ENCODE assay signal across 18 cellular contexts in the genomic region with DNA sequence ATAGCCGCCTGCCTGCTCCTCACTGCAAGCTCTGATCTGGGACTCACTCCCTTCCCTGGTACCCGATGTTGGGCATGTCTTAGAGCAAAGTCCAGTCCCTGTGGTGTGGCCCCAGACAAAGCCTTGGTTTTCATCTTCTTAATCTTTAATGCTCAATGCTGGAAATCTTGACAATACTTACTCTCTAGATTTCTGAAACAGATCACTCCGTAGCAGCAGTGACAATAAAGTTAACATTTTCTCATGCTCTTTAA.
DNase-seq lines count a peak whose midpoint lies in the region; ATAC-seq and TF ChIP-seq lines count a peak whose summit lies in the region.
"Had no signal": no experiment of that assay in that cellular context is flagged by ENCODE, and none has a peak within 500 bp of the region (broad histone marks: within the 10 kb centered on the region; RNA-seq: fewer than 3 reads in every experiment).

No MANE protein-coding gene starts in this region.

- no peak for TF ChIP-seq CTCF in DND-41 (IDR thresholded peaks at IDR 0.05; ENCODE audit: borderline replicate concordance, extremely low read depth, low read length, poor library complexity, severe bottlenecking)

- H4K20me1 ChIP-seq in DND-41 (ENCODE audit: insufficient read depth, low read length): no peaks in the 10 kb centered on the region
- H4K20me1 ChIP-seq: BLaER1 treated with 17β-estradiol and CSF1 and Interleukin-3, amounts not matched to agents 10 nM and 100 nM had no signal

- DNase-seq in activated CD8-positive, alpha-beta memory T cell treated with anti-CD3 and anti-CD28 coated beads, Interleukin-2, amount 10 ng/mL, durations not matched to agents 7 days and 5 days: peak; percentile 3
- no peak for DNase-seq in activated CD8-positive, alpha-beta memory T cell treated with anti-CD3 and anti-CD28 coated beads, Interleukin-2, amount 50 U/mL, for 48 hours
- DNase-seq in DND-41 (no peak), ecto neural progenitor cell (ENCODE audit: low spot score) (peak; percentile 17), SW480 (ENCODE audit: low spot score) (no peak), Ammon's horn (ENCODE audit: low spot score) (no peak)
- DNase-seq: BE2C; CD4-positive, alpha-beta T cell; CD8-positive, alpha-beta memory T cell; DMS 273 treated with DMSO at 0.1 percent for 48 hours; DMS79; GF-D8; H9 had no signal

- no peak overlapping the region for H3K4me2 ChIP-seq in DND-41 (ENCODE audit: insufficient read depth, low read length)
- H3K4me2 ChIP-seq: GM23338 had no signal

- no peak overlapping the region for H2AFZ ChIP-seq in DND-41 (ENCODE audit: low read depth, low read length)
- H2AFZ ChIP-seq: GM23338 had no signal

- no peaks in the 10 kb centered on the region for H3K27me3 ChIP-seq in DND-41 (ENCODE audit: insufficient read depth, low read length, poor library complexity)
- H3K27me3 ChIP-seq: BE2C; BLaER1 treated with 17β-estradiol and CSF1 and Interleukin-3, amounts not matched to agents 10 nM and 100 nM had no signal

- no peak overlapping the region for H3K4me3 ChIP-seq in DND-41 (ENCODE audit: low read depth in 1 of 2, low read length in 2 of 2)
- H3K4me3 ChIP-seq: BLaER1 treated with 17β-estradiol and CSF1 and Interleukin-3, amounts not matched to agents 10 nM and 100 nM; GM23338 had no signal

- H3K36me3 ChIP-seq in DND-41 (ENCODE audit: insufficient read depth, low read length): no peaks in the 10 kb centered on the region
- H3K36me3 ChIP-seq: BE2C; BLaER1 treated with 17β-estradiol and CSF1 and Interleukin-3, amounts not matched to agents 10 nM and 100 nM had no signal

- no peak for ATAC-seq in activated CD8-positive, alpha-beta memory T cell treated with anti-CD3 and anti-CD28 coated beads, Interleukin-2, amount 10 ng/mL, durations not matched to agents 7 days and 5 days
- no peak for ATAC-seq in DND-41 (ENCODE audit: insufficient read depth, low read depth)
- ATAC-seq: GM23338, HCT116 had no signal

- peak overlapping the region; percentile 79 for H3K27ac ChIP-seq in DND-41 (ENCODE audit: low read length)
- H3K27ac ChIP-seq: 22Rv1; BLaER1 treated with 17β-estradiol and CSF1 and Interleukin-3, amounts not matched to agents 10 nM and 100 nM had no signal

- H3K36me3 Mint-ChIP-seq in activated CD8-positive, alpha-beta memory T cell treated with anti-CD3 and anti-CD28 coated beads, Interleukin-2, amount 10 ng/mL, durations not matched to agents 7 days and 5 days: no peaks in the 10 kb centered on the region
- H3K36me3 Mint-ChIP-seq: CD14-positive monocyte; CD8-positive, alpha-beta memory T cell had no signal

- peaks cover 20% of the 10 kb centered on the region for H3K4me1 ChIP-seq in DND-41 (ENCODE audit: insufficient read depth, low read length)
- H3K4me1 ChIP-seq: BE2C had no signal

- CTCF ChIA-PET in activated CD8-positive, alpha-beta memory T cell treated with anti-CD3 and anti-CD28 coated beads, Interleukin-2, amount 10 ng/mL, durations not matched to agents 7 days and 5 days (lab: Charles Lee): no interaction called here

- no peaks in the 10 kb centered on the region for H3K27me3 Mint-ChIP-seq in activated CD8-positive, alpha-beta memory T cell treated with anti-CD3 and anti-CD28 coated beads, Interleukin-2, amount 10 ng/mL, durations not matched to agents 7 days and 5 days
- H3K27me3 Mint-ChIP-seq: CD4-positive, alpha-beta T cell; CD8-positive, alpha-beta memory T cell had no signal

- no peak overlapping the region for H3K27ac Mint-ChIP-seq in activated CD8-positive, alpha-beta memory T cell treated with anti-CD3 and anti-CD28 coated beads, Interleukin-2, amount 10 ng/mL, durations not matched to agents 7 days and 5 days
- H3K27ac Mint-ChIP-seq: CD14-positive monocyte; CD4-positive, alpha-beta T cell; GM23338 had no signal

- H3K4me3 Mint-ChIP-seq in activated CD8-positive, alpha-beta memory T cell treated with anti-CD3 and anti-CD28 coated beads, Interleukin-2, amount 10 ng/mL, durations not matched to agents 7 days and 5 days: no peak overlapping the region
- H3K4me3 Mint-ChIP-seq: CD14-positive monocyte; CD4-positive, alpha-beta T cell; CD8-positive, alpha-beta memory T cell; GM23338; H9 had no signal

- no peaks in the 10 kb centered on the region for H3K4me1 Mint-ChIP-seq in activated CD8-positive, alpha-beta memory T cell treated with anti-CD3 and anti-CD28 coated beads, Interleukin-2, amount 10 ng/mL, durations not matched to agents 7 days and 5 days
- H3K4me1 Mint-ChIP-seq: CD14-positive monocyte; CD8-positive, alpha-beta memory T cell; GM23338; H9 had no signal

- no peaks in the 10 kb centered on the region for H3K79me2 ChIP-seq in DND-41 (ENCODE audit: insufficient read depth, low read length)

- no peaks in the 10 kb centered on the region for H3K9me3 ChIP-seq in DND-41 (ENCODE audit: insufficient read depth, low read length, severe bottlenecking)
- H3K9me3 ChIP-seq: BE2C; BLaER1 treated with 17β-estradiol and CSF1 and Interleukin-3, amounts not matched to agents 10 nM and 100 nM had no signal

- H3K9ac ChIP-seq in DND-41 (ENCODE audit: low read depth, low read length): no peak overlapping the region
- H3K9ac ChIP-seq: BLaER1 treated with 17β-estradiol and CSF1 and Interleukin-3, amounts not matched to agents 10 nM and 100 nM had no signal

- H3K9me3 Mint-ChIP-seq in activated CD8-positive, alpha-beta memory T cell treated with anti-CD3 and anti-CD28 coated beads, Interleukin-2, amount 10 ng/mL, durations not matched to agents 7 days and 5 days (ENCODE audit: low read depth): peaks cover 2% of the 10 kb centered on the region
- H3K9me3 Mint-ChIP-seq: CD4-positive, alpha-beta T cell; GM23338 had no signal

Comparison
In these comparisons a context has a peak if more than half of its experiments do, and no peak if none do; other contexts are left out.
1. DNase-seq: peak in activated CD8-positive, alpha-beta memory T cell treated with anti-CD3 and anti-CD28 coated beads, Interleukin-2, amount 10 ng/mL, durations not matched to agents 7 days and 5 days (single experiment) and ecto neural progenitor cell (single experiment); none in activated CD8-positive, alpha-beta memory T cell treated with anti-CD3 and anti-CD28 coated beads, Interleukin-2, amount 50 U/mL, for 48 hours (single experiment), DND-41 (single experiment), SW480 (single experiment) and Ammon's horn (single experiment).